Comparison of ENCODE assay signal across 1 cellular context in the genomic region with DNA sequence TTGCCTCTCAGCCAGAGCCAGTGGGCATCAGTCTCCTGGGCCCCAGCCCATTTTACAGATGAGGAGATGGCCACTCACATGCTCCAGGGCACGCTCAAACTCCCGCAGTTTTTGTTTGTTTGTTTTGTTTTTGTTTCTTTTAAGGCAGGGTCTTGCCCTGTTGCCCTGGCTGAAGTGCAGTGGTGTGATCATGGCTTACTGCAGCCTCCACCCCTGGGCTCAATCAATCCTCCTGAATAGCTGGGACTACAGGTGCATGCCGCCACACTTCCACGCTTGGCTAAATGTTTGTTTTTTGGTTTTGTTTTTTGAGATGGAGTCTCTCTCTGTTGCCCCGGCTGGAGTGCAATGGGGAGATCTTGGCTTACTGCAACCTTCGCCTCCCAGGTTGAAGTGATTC.
TF ChIP-seq lines count a peak whose summit lies in the region.

No MANE protein-coding gene starts in this region.

TF ChIP-seq in HCT116, 20 proteins besides CTCF, POLR2A, EP300 and RAD21 (continued from another document):
- TF ChIP-seq REST (IDR thresholded peaks at IDR 0.05; ENCODE audit: low read depth) (no peak), EZH2phosphoT487 (IDR thresholded peaks at IDR 0.05; ENCODE audit: borderline replicate concordance) (no peak), FOSL1 (IDR thresholded peaks at IDR 0.05; ENCODE audit: low read depth) (no peak), EGR1 (IDR thresholded peaks at IDR 0.05; ENCODE audit: low read depth) (no peak), CEBPB (IDR thresholded peaks at IDR 0.05; ENCODE audit: low read depth) (no peak), ZNF274 (IDR thresholded peaks at IDR 0.05; ENCODE audit: low read depth, low read length) (no peak), SRF (IDR thresholded peaks at IDR 0.05; ENCODE audit: low read depth) (no peak), CBX3 (IDR thresholded peaks at IDR 0.05; ENCODE audit: low read depth) (no peak)
- TF ChIP-seq, protein P1, sequence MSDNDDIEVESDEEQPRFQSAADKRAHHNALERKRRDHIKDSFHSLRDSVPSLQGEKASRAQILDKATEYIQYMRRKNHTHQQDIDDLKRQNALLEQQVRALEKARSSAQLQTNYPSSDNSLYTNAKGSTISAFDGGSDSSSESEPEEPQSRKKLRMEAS (IDR thresholded peaks at IDR 0.05) = no peak
